ENCODE assay signal across 8 cellular contexts in genomic region chrX:1466971-1467561, GRCh38. TPM values are rescaled to one million over a fixed set of nuclear protein-coding genes. Genes with fewer than 3 reads are reported as not detected.
DNase-seq lines count a peak whose midpoint lies in the region; ATAC-seq and TF ChIP-seq lines count a peak whose summit lies in the region.

No MANE protein-coding gene starts in this region.

- no peak overlapping the region for H3K4me3 ChIP-seq in gastrocnemius medialis

- intact Hi-C loops in activated CD4-positive, alpha-beta memory T cell treated with anti-CD3 and anti-CD28 coated beads for 36 hours (cut with micrococcal nuclease) = no loop called here
- intact Hi-C loops in gastrocnemius medialis (cut with DNase I; ENCODE audit: low total_unique reads) = no loop called here

- peak overlapping the region; percentile 69 for H3K4me3 Mint-ChIP-seq in activated CD4-positive, alpha-beta memory T cell treated with anti-CD3 and anti-CD28 coated beads for 36 hours
- peak overlapping the region; percentile 56 to 88 (median 79) for H3K4me3 Mint-ChIP-seq in naive thymus-derived CD8-positive, alpha-beta T cell

- DNase-seq in activated T-cell treated with anti-CD3 and anti-CD28 coated beads, Interleukin-2, amount 50 U/mL, for 1 hour = peak; percentile 45
- no peak for DNase-seq in activated T-cell treated with anti-CD3 and anti-CD28 coated beads for 4 hours
- peak; percentile 59 for DNase-seq in activated CD4-positive, alpha-beta memory T cell treated with anti-CD3 and anti-CD28 coated beads for 36 hours
- DNase-seq in naive thymus-derived CD8-positive, alpha-beta T cell = peak in 8 of 10 donors; percentile 41 to 73 (median 53)
- DNase-seq in gastrocnemius medialis = no peak
- DNase-seq in NCI-H1436 treated with DMSO at 0.1 percent for 48 hours (lab: John Stamatoyannopoulos, UW) = no peak
- DNase-seq in DMS153 (lab: John Stamatoyannopoulos, UW) = no peak

- peaks cover 13 to 22% (median 16%) of the 10 kb centered on the region in 3 donors for H3K27me3 ChIP-seq in gastrocnemius medialis

- H3K9me3 Mint-ChIP-seq in activated CD4-positive, alpha-beta memory T cell treated with anti-CD3 and anti-CD28 coated beads for 36 hours = peaks cover under 1% of the 10 kb centered on the region
- H3K9me3 Mint-ChIP-seq in naive thymus-derived CD8-positive, alpha-beta T cell = peaks cover 0 to 5% (median 1%) of the 10 kb centered on the region in 9 donors

- H3K36me3 ChIP-seq in gastrocnemius medialis = no peaks in the 10 kb centered on the region

- no peak for TF ChIP-seq CTCF in gastrocnemius medialis (IDR thresholded peaks at IDR 0.05 in 4 of 5, conservative IDR thresholded peaks at IDR 0.05 in 1 of 5)

- ATAC-seq in HG03175 (IDR thresholded peaks at IDR 0.05; ENCODE audit: unreplicated experiment) = peak; percentile 70
- ATAC-seq in naive thymus-derived CD8-positive, alpha-beta T cell = peak in 1 of 2 donors; percentile 3
- ATAC-seq in gastrocnemius medialis = no peak

- CTCF ChIA-PET in activated CD4-positive, alpha-beta memory T cell treated with anti-CD3 and anti-CD28 coated beads for 36 hours (lab: Charles Lee) = no interaction called here

- no peak for TF ChIP-seq POLR2A in gastrocnemius medialis (IDR thresholded peaks at IDR 0.05)

- H3K27me3 Mint-ChIP-seq in activated CD4-positive, alpha-beta memory T cell treated with anti-CD3 and anti-CD28 coated beads for 36 hours = no peaks in the 10 kb centered on the region
- no peaks in the 10 kb centered on the region for H3K27me3 Mint-ChIP-seq in naive thymus-derived CD8-positive, alpha-beta T cell

- peaks cover 41% of the 10 kb centered on the region for H3K36me3 Mint-ChIP-seq in activated CD4-positive, alpha-beta memory T cell treated with anti-CD3 and anti-CD28 coated beads for 36 hours
- H3K36me3 Mint-ChIP-seq in naive thymus-derived CD8-positive, alpha-beta T cell = peaks cover 2 to 40% (median 21%) of the 10 kb centered on the region in 3 donors

- in situ Hi-C loops in gastrocnemius medialis (cut with MboI; ENCODE audit: low sequenced_read_pairs in 4 of 4) = loop anchor here (10.0 to 25.0 kb wide), 3 partner anchors 118 to 1145 kb away; partner anchors contain the start of gene AKAP17A (in 2 of the 4)

- H3K9me3 ChIP-seq in gastrocnemius medialis = no peaks in the 10 kb centered on the region

- peak overlapping the region; percentile 90 for H3K27ac Mint-ChIP-seq in activated CD4-positive, alpha-beta memory T cell treated with anti-CD3 and anti-CD28 coated beads for 36 hours
- H3K27ac Mint-ChIP-seq in naive thymus-derived CD8-positive, alpha-beta T cell = peak overlapping the region; percentile 93 to 99 (median 96)

- no peak overlapping the region for H3K27ac ChIP-seq in gastrocnemius medialis

- POLR2A ChIA-PET in activated CD4-positive, alpha-beta memory T cell treated with anti-CD3 and anti-CD28 coated beads for 36 hours (lab: Charles Lee) = no interaction called here
- POLR2A ChIA-PET in naive thymus-derived CD8-positive, alpha-beta T cell (lab: Charles Lee) = no interaction called here

- peaks cover 92% of the 10 kb centered on the region for H3K4me1 Mint-ChIP-seq in activated CD4-positive, alpha-beta memory T cell treated with anti-CD3 and anti-CD28 coated beads for 36 hours (ENCODE audit: low read depth)
- H3K4me1 Mint-ChIP-seq in naive thymus-derived CD8-positive, alpha-beta T cell = peaks cover 50 to 92% (median 90%) of the 10 kb centered on the region in 4 donors

- H3K4me1 ChIP-seq in gastrocnemius medialis = no peaks in the 10 kb centered on the region

RNA-seq across cellular contexts. Expression of gene ASMTL, which starts 14.4 kb away (rescaled TPM):
- total RNA-seq in activated CD4-positive, alpha-beta memory T cell treated with anti-CD3 and anti-CD28 coated beads for 36 hours = 10 to 100 TPM; 65.2 to 67.4 TPM
- total RNA-seq in naive thymus-derived CD8-positive, alpha-beta T cell = 10 to 100 TPM; 24.9 to 27.2 TPM
- 10 to 100 TPM; 37.8 to 43.6 (median 42.3) TPM for polyA plus RNA-seq in naive thymus-derived CD8-positive, alpha-beta T cell
- 10 to 100 TPM; 13.6 to 19.5 (median 13.9) TPM for total RNA-seq in gastrocnemius medialis

Comparison
In these comparisons a context has a peak if more than half of its experiments do, and no peak if none do; other contexts are left out.
1. DNase-seq: peak in activated T-cell treated with anti-CD3 and anti-CD28 coated beads, Interleukin-2, amount 50 U/mL, for 1 hour (single experiment), activated CD4-positive, alpha-beta memory T cell treated with anti-CD3 and anti-CD28 coated beads for 36 hours (single experiment) and naive thymus-derived CD8-positive, alpha-beta T cell (8 of 10); none in activated T-cell treated with anti-CD3 and anti-CD28 coated beads for 4 hours (single experiment), gastrocnemius medialis (0 of 2), NCI-H1436 treated with DMSO at 0.1 percent for 48 hours (single experiment) and DMS153 (single experiment).